In the genomic region with DNA sequence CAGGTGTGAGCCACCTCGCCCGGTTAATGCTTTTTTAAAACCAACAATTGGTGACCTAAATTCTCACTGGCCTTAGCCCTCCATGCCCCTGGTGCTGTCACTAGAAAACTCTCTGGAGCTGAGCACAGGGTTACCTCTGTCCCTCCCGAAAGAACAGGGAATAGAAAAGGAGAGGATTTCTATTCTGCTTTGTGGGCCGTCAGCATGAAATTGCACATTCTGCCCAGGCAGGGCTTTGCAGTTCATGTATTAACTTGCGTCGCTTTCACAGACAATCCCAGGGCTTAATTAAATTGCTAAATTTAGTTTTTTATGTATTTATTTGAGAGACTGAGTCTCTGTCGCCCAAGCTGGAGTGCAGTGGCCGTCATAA, we compare ENCODE assay signal across 8 cellular contexts. TPM values are rescaled to one million over a fixed set of nuclear protein-coding genes. Genes with fewer than 3 reads are reported as not detected.
DNase-seq lines count a peak whose midpoint lies in the region; ATAC-seq and TF ChIP-seq lines count a peak whose summit lies in the region.

No MANE protein-coding gene starts in this region.

- TF ChIP-seq CTCF in LNCaP clone FGC (IDR thresholded peaks at IDR 0.05; ENCODE audit: control insufficient read depth, extremely low read depth, insufficient read depth) (no peak), chondrocyte (IDR thresholded peaks at IDR 0.05) (no peak)

- peaks cover 6% of the 10 kb centered on the region for H3K9me3 ChIP-seq in muscle layer of colon (ENCODE audit: low read length)

- H3K27ac ChIP-seq in muscle layer of colon (ENCODE audit: low read depth, low read length): peak overlapping the region; percentile 40

- peak overlapping the region; percentile 85 for H3K4me3 Mint-ChIP-seq in chondrocyte (ENCODE audit: unreplicated experiment)

- H3K9ac ChIP-seq in muscle layer of colon (ENCODE audit: low read length): peak overlapping the region; percentile 49

- ATAC-seq in HG02938 (IDR thresholded peaks at IDR 0.05; ENCODE audit: unreplicated experiment) (no peak), GM21717 (IDR thresholded peaks at IDR 0.05; ENCODE audit: unreplicated experiment) (no peak)

- peaks cover 24% of the 10 kb centered on the region for H3K4me1 Mint-ChIP-seq in chondrocyte (ENCODE audit: low read depth)

- peaks cover 6% of the 10 kb centered on the region for H3K4me1 ChIP-seq in muscle layer of colon (ENCODE audit: insufficient read depth, low read length)

- peak overlapping the region; percentile 90 for H3K27ac Mint-ChIP-seq in chondrocyte (ENCODE audit: unreplicated experiment)

- peaks cover 11% of the 10 kb centered on the region for H3K9me3 Mint-ChIP-seq in chondrocyte (ENCODE audit: low read depth)

- peaks cover 30% of the 10 kb centered on the region for H3K36me3 Mint-ChIP-seq in chondrocyte (ENCODE audit: low read depth)

- H3K27me3 ChIP-seq in muscle layer of colon (ENCODE audit: control insufficient read depth in 1 of 2, insufficient read depth in 2 of 2, low read length in 2 of 2): no peaks in the 10 kb centered on the region

- H3K4me3 ChIP-seq in LNCaP clone FGC (ENCODE audit: low read depth, low read length) (peak overlapping the region; percentile 52), muscle layer of colon (ENCODE audit: low read depth in 1 of 2, low read length in 2 of 2) (peak overlapping the region; percentile 50 to 81)

- DNase-seq in GF-D8 (lab: John Stamatoyannopoulos, UW) (peak; percentile 1), LNCaP clone FGC (ENCODE audit: low read depth) (no peak), chondrocyte (ENCODE audit: low spot score) (no peak), NCI-H526 treated with DMSO at 0.1 percent for 48 hours (lab: John Stamatoyannopoulos, UW) (no peak), SHP77 (lab: John Stamatoyannopoulos, UW) (no peak)

- peaks cover 12% of the 10 kb centered on the region for H3K36me3 ChIP-seq in muscle layer of colon (ENCODE audit: insufficient read depth, low read length)

- no peaks in the 10 kb centered on the region for H3K27me3 Mint-ChIP-seq in chondrocyte (ENCODE audit: low read depth)

RNA-seq across cellular contexts. Expression of a gene that starts 0.6 kb away (rescaled TPM):
- 10.0 to 12.1 TPM (median 11.6 TPM) in 3 replicates for total RNA-seq in chondrocyte

RNA-seq across cellular contexts. Expression of a gene that starts 27.0 kb away (rescaled TPM):
- total RNA-seq in chondrocyte: 12.8 to 15.3 TPM (median 13.9 TPM) in 3 replicates

RNA-seq across cellular contexts. Expression of a gene that starts 39.7 kb away (rescaled TPM):
- 3.5 to 6.2 TPM (median 4.5 TPM) in 3 replicates for total RNA-seq in chondrocyte
